ENCODE assay signal across 26 cellular contexts in genomic region chr6:158165919-158166416, GRCh38. TPM values are rescaled to one million over a fixed set of nuclear protein-coding genes. Genes with fewer than 3 reads are reported as not detected.
DNase-seq lines count a peak whose midpoint lies in the region; ATAC-seq and TF ChIP-seq lines count a peak whose summit lies in the region.
"Had no signal": no experiment of that assay in that cellular context is flagged by ENCODE, and none has a peak within 500 bp of the region (broad histone marks: within the 10 kb centered on the region; RNA-seq: fewer than 3 reads in every experiment).

No MANE protein-coding gene starts in this region.

- no peak for TF ChIP-seq CTCF in endodermal cell (conservative IDR thresholded peaks at IDR 0.05)
- no peak for TF ChIP-seq CTCF in osteoblast (IDR thresholded peaks at IDR 0.05; ENCODE audit: extremely low read depth, low read depth, low read length)

- in situ Hi-C loops in HAP-1 (cut with MboI; ENCODE audit: low sequenced_read_pairs) = no loop called here

- DNase-seq in activated T-cell treated with anti-CD3 and anti-CD28 coated beads, Interleukin-2, amount 50 U/mL, for 72 hours = no peak
- DNase-seq in activated T-cell treated with anti-CD3 and anti-CD28 coated beads, Interleukin-2, amount 50 U/mL, for 4 hours = no peak
- DNase-seq in HAP-1 (ENCODE audit: low spot score in 2 of 2) (peak; percentile 9 to 93), endodermal cell (no peak), osteoblast (ENCODE audit: insufficient read length, low spot score, missing footprints) (no peak), C1 segment of cervical spinal cord (lab: John Stamatoyannopoulos, UW) (no peak), NCI-H2227 treated with DMSO at 0.1 percent for 48 hours (lab: John Stamatoyannopoulos, UW) (no peak), NCI-H345 (lab: John Stamatoyannopoulos, UW) (no peak)
- DNase-seq: BE2C; Caco-2; CD4-positive, alpha-beta memory T cell; DMS 273 treated with DMSO at 0.1 percent for 48 hours; DMS79 treated with DMSO at 0.1 percent for 48 hours; GOT3; NCI-H1048; NCI-H1436 treated with DMSO at 0.1 percent for 48 hours; NCI-H1930; NCI-H226; NCI-H524; NCI-H774; NK-92 treated with Interleukin-12 subunit alpha and Interleukin-12 subunit beta, amount 100 ng/mL, for 24 hours; PC-3; Right ventricle myocardium superior had no signal

- peak overlapping the region; percentile 2 to 86 for H3K4me3 Mint-ChIP-seq in activated T-cell treated with anti-CD3 and anti-CD28 coated beads, Interleukin-2, amount 50 U/mL, for 72 hours
- no peak overlapping the region for H3K4me3 Mint-ChIP-seq in activated T-cell treated with anti-CD3 and anti-CD28 coated beads, Interleukin-2, amount 50 U/mL, for 4 hours
- H3K4me3 Mint-ChIP-seq in endodermal cell = peak overlapping the region; percentile 90

- no peak overlapping the region for H2AFZ ChIP-seq in osteoblast (ENCODE audit: low read length)

- H3K9me3 ChIP-seq in HAP-1 = no peaks in the 10 kb centered on the region
- no peaks in the 10 kb centered on the region for H3K9me3 ChIP-seq in endodermal cell (ENCODE audit: control insufficient read depth, low read length)
- no peaks in the 10 kb centered on the region for H3K9me3 ChIP-seq in osteoblast (ENCODE audit: low read depth, low read length)
- H3K9me3 ChIP-seq: A549, BE2C, Caco-2 had no signal

- H3K4me3 ChIP-seq in HAP-1 (no peak overlapping the region), endodermal cell (ENCODE audit: low read length) (peak overlapping the region; percentile 87), osteoblast (ENCODE audit: insufficient read depth, low read length) (peak overlapping the region; percentile 84)
- H3K4me3 ChIP-seq: A549 had no signal

- no peak overlapping the region for H3K27ac ChIP-seq in endodermal cell (ENCODE audit: low read depth, low read length)
- H3K27ac ChIP-seq in osteoblast (ENCODE audit: low read depth, low read length) = no peak overlapping the region
- H3K27ac ChIP-seq: A549 had no signal

- H3K36me3 ChIP-seq in HAP-1 (replicated peaks) = no peaks in the 10 kb centered on the region
- H3K36me3 ChIP-seq in endodermal cell (ENCODE audit: control insufficient read depth, insufficient read depth, low read length) = peaks cover 36% of the 10 kb centered on the region
- H3K36me3 ChIP-seq in osteoblast (ENCODE audit: insufficient read depth, low read length) = peaks cover 9% of the 10 kb centered on the region
- H3K36me3 ChIP-seq: BE2C had no signal

- peaks cover 7% of the 10 kb centered on the region for H4K20me1 ChIP-seq in osteoblast (ENCODE audit: insufficient read depth, low read length)

- no peak for ATAC-seq in activated T-cell treated with anti-CD3 and anti-CD28 coated beads, Interleukin-2, amount 50 U/mL, for 72 hours (replicated peaks in 1 of 2)
- no peak for ATAC-seq in activated T-cell treated with anti-CD3 and anti-CD28 coated beads, Interleukin-2, amount 50 U/mL, for 4 hours
- ATAC-seq: A549, GM12878, HCT116, PC-3 had no signal

- peaks cover 69% of the 10 kb centered on the region for H3K79me2 ChIP-seq in osteoblast (ENCODE audit: insufficient read depth, low read length)

- peak overlapping the region; percentile 30 for H3K27ac Mint-ChIP-seq in activated T-cell treated with anti-CD3 and anti-CD28 coated beads, Interleukin-2, amount 50 U/mL, for 72 hours
- H3K27ac Mint-ChIP-seq in endodermal cell = no peak overlapping the region

- no CpG with 5 or more reads among the region's 1 CpG for WGBS in endodermal cell (ENCODE audit: insufficient coverage in 1 of 2, insufficient read length in 1 of 2), 2 experiments

- H3K27me3 ChIP-seq in HAP-1 (ENCODE audit: low read depth) (no peaks in the 10 kb centered on the region), endodermal cell (ENCODE audit: control insufficient read depth, insufficient read depth, low read length, poor library complexity, severe bottlenecking) (no peaks in the 10 kb centered on the region), osteoblast (ENCODE audit: insufficient read depth, low read length) (no peaks in the 10 kb centered on the region)
- H3K27me3 ChIP-seq: BE2C had no signal

- H3K4me1 Mint-ChIP-seq in activated T-cell treated with anti-CD3 and anti-CD28 coated beads, Interleukin-2, amount 50 U/mL, for 72 hours (ENCODE audit: low read depth) = peaks cover 39% of the 10 kb centered on the region
- peaks cover 14% of the 10 kb centered on the region for H3K4me1 Mint-ChIP-seq in activated T-cell treated with anti-CD3 and anti-CD28 coated beads, Interleukin-2, amount 50 U/mL, for 4 hours (ENCODE audit: low read depth)
- H3K4me1 Mint-ChIP-seq in endodermal cell = peaks cover 19% of the 10 kb centered on the region

- H3K4me2 ChIP-seq in osteoblast (ENCODE audit: insufficient read depth, low read length) = peak overlapping the region; percentile 84

- H3K4me1 ChIP-seq in HAP-1 (peaks cover 13% of the 10 kb centered on the region), endodermal cell (ENCODE audit: control insufficient read depth, insufficient read depth, low read length) (no peaks in the 10 kb centered on the region), osteoblast (ENCODE audit: insufficient read depth, low read length) (peaks cover 34% of the 10 kb centered on the region)
- H3K4me1 ChIP-seq: BE2C had no signal

- H3K9ac ChIP-seq in endodermal cell (ENCODE audit: extremely low read depth, low read length, poor library complexity, severe bottlenecking) = no peak overlapping the region

- H3K27me3 Mint-ChIP-seq in activated T-cell treated with anti-CD3 and anti-CD28 coated beads, Interleukin-2, amount 50 U/mL, for 72 hours (ENCODE audit: low read depth) = peaks cover 6% of the 10 kb centered on the region
- H3K27me3 Mint-ChIP-seq in activated T-cell treated with anti-CD3 and anti-CD28 coated beads, Interleukin-2, amount 50 U/mL, for 4 hours (ENCODE audit: low read depth) = no peaks in the 10 kb centered on the region
- no peaks in the 10 kb centered on the region for H3K27me3 Mint-ChIP-seq in endodermal cell (ENCODE audit: insufficient read depth)
- H3K27me3 Mint-ChIP-seq: CD4-positive, alpha-beta memory T cell had no signal

- peaks cover 3 to 10% of the 10 kb centered on the region in 2 donors for H3K36me3 Mint-ChIP-seq in activated T-cell treated with anti-CD3 and anti-CD28 coated beads, Interleukin-2, amount 50 U/mL, for 72 hours (ENCODE audit: insufficient read depth in 2 of 2)
- H3K36me3 Mint-ChIP-seq in activated T-cell treated with anti-CD3 and anti-CD28 coated beads, Interleukin-2, amount 50 U/mL, for 4 hours (ENCODE audit: insufficient read depth) = peaks cover 4% of the 10 kb centered on the region
- H3K36me3 Mint-ChIP-seq in endodermal cell (ENCODE audit: low read depth) = peaks cover 6% of the 10 kb centered on the region

- no peaks in the 10 kb centered on the region for H3K9me3 Mint-ChIP-seq in activated T-cell treated with anti-CD3 and anti-CD28 coated beads, Interleukin-2, amount 50 U/mL, for 72 hours
- no peaks in the 10 kb centered on the region for H3K9me3 Mint-ChIP-seq in activated T-cell treated with anti-CD3 and anti-CD28 coated beads, Interleukin-2, amount 50 U/mL, for 4 hours
- H3K9me3 Mint-ChIP-seq in endodermal cell = peaks cover 2% of the 10 kb centered on the region
- H3K9me3 Mint-ChIP-seq: CD4-positive, alpha-beta memory T cell had no signal

RNA-seq across cellular contexts. Expression of gene SERAC1, which starts 2.1 kb away (rescaled TPM):
- 1 to 10 TPM; 6.0 to 8.6 TPM for total RNA-seq in activated T-cell treated with anti-CD3 and anti-CD28 coated beads, Interleukin-2, amount 50 U/mL, for 72 hours
- 1 to 10 TPM; 1.8 to 2.5 (median 2.3) TPM for total RNA-seq in activated T-cell treated with anti-CD3 and anti-CD28 coated beads, Interleukin-2, amount 50 U/mL, for 4 hours
- total RNA-seq in endodermal cell (10 to 100 TPM; 15.1 to 19.4 TPM), osteoblast (33.7 and 35.1 TPM in 2 replicates)
- polyA plus RNA-seq in endodermal cell (2013, experiment 1 of 2) = 17.6 TPM
- 17.1 TPM for polyA plus RNA-seq in endodermal cell (2013, experiment 2 of 2)

RNA-seq across cellular contexts. Expression of gene GTF2H5, which starts 2.2 kb away (rescaled TPM):
- total RNA-seq in activated T-cell treated with anti-CD3 and anti-CD28 coated beads, Interleukin-2, amount 50 U/mL, for 72 hours = 10 to 100 TPM; 20.7 to 23.9 TPM
- total RNA-seq in activated T-cell treated with anti-CD3 and anti-CD28 coated beads, Interleukin-2, amount 50 U/mL, for 4 hours = 10 to 100 TPM; 22.2 to 25.3 (median 24.4) TPM
- 10 to 100 TPM; 31.3 to 41.6 TPM for total RNA-seq in endodermal cell
- polyA plus RNA-seq in endodermal cell (2013, experiment 1 of 2) = 24.2 TPM
- polyA plus RNA-seq in endodermal cell (2013, experiment 2 of 2) = 23.0 TPM
- total RNA-seq in osteoblast = 6.2 and 7.2 TPM in 2 replicates

Comparison
In these comparisons a context has a peak if more than half of its experiments do, and no peak if none do; other contexts are left out.
1. DNase-seq: peak in HAP-1 (2 of 2); none in activated T-cell treated with anti-CD3 and anti-CD28 coated beads, Interleukin-2, amount 50 U/mL, for 72 hours (0 of 2), activated T-cell treated with anti-CD3 and anti-CD28 coated beads, Interleukin-2, amount 50 U/mL, for 4 hours (single experiment), endodermal cell (single experiment), osteoblast (single experiment), C1 segment of cervical spinal cord (0 of 14), NCI-H2227 treated with DMSO at 0.1 percent for 48 hours (single experiment) and NCI-H345 (single experiment).